In genomic region chr3:165526367-165526766, GRCh38 we compare ENCODE assay signal across 2 cellular contexts.
TF ChIP-seq lines count a peak whose summit lies in the region.

No MANE protein-coding gene starts in this region.

TF ChIP-seq in GM23338, 12 proteins besides CTCF, POLR2A, EP300 and RAD21:
- no peak for TF ChIP-seq REST (IDR thresholded peaks at IDR 0.05; ENCODE audit: unreplicated experiment)
- no peak for TF ChIP-seq CREB1 (CRISPR knock-in tag; IDR thresholded peaks at IDR 0.05; ENCODE audit: low read depth)
- TF ChIP-seq ZNF114 (CRISPR knock-in tag; IDR thresholded peaks at IDR 0.05): no peak
- no peak for TF ChIP-seq EZH2 (IDR thresholded peaks at IDR 0.05; ENCODE audit: low read depth, unreplicated experiment)
- no peak for TF ChIP-seq NANOG (IDR thresholded peaks at IDR 0.05; ENCODE audit: borderline replicate concordance)
- TF ChIP-seq ZNF331 (CRISPR knock-in tag; IDR thresholded peaks at IDR 0.05; ENCODE audit: low read depth): no peak
- no peak for TF ChIP-seq POLR2AphosphoS5 (IDR thresholded peaks at IDR 0.05; ENCODE audit: low read depth)
- no peak for TF ChIP-seq JUNB (IDR thresholded peaks at IDR 0.05; ENCODE audit: unreplicated experiment)

TF ChIP-seq in WTC11, 78 proteins besides CTCF, POLR2A, EP300 and RAD21 (continued from another document):
- no peak for TF ChIP-seq ZNF263 (CRISPR knock-in tag; IDR thresholded peaks at IDR 0.05; ENCODE audit: low read depth)
